In the genomic region with DNA sequence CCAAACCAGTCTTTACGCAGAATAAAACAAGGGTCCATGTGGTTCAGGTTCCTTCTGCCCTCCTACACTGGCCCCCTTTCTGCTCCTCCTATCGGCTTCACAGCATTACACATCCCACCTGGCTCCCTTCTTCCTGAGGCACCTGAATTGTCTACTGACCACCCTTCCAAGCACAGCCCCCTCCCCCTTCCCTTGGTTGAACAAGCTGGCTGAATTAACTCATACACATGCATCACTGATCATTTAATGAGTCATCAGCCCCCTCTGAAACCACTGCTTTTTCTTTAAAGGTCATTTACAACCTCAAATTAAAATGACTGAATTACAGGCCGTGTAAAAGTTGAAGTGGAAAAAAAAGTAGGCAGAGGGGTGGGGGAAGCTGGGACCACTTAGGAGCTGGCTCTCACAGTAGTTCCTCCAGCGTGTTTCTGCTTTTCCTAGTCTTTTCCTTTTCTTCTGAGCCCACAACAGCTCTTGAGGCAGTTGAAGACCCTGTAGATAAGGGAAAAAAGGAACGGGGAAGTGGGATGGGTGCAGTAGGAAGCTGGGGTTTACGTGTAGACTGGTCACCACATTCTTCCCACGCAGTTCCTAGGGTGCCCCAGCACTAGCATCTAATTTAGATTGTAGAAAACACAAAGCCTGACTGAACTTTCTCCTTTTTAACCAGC, we compare ENCODE assay signal across 8 cellular contexts.
DNase-seq lines count a peak whose midpoint lies in the region; ATAC-seq lines count a peak whose summit lies in the region.

No MANE protein-coding gene starts in this region.

- DNase-seq in NCI-H1417 (lab: John Stamatoyannopoulos, UW) (peak in 2 of 3 experiments; percentile 4 to 36), NCI-H1417 treated with DMSO at 0.1 percent for 48 hours (lab: John Stamatoyannopoulos, UW) (no peak), T-helper 22 cell (ENCODE audit: low read depth) (peak; percentile 27), dermis blood vessel endothelial cell (peak; percentile 55), SHP77 (lab: John Stamatoyannopoulos, UW) (no peak), occipital lobe (lab: John Stamatoyannopoulos, UW) (no peak)
- peak; percentile 52 to 74 for DNase-seq in stimulated activated CD4-positive, alpha-beta T cell treated with anti-CD3 and anti-CD28 coated beads, Interleukin-2, amount 100 ng/mL, for 24 hours

- peak; percentile 61 for ATAC-seq in HG02885 (IDR thresholded peaks at IDR 0.05; ENCODE audit: poor library complexity, unreplicated experiment)

Comparison
In these comparisons a context has a peak if more than half of its experiments do, and no peak if none do; other contexts are left out.
1. DNase-seq: peak in NCI-H1417 (2 of 3), T-helper 22 cell (single experiment), dermis blood vessel endothelial cell (single experiment) and stimulated activated CD4-positive, alpha-beta T cell treated with anti-CD3 and anti-CD28 coated beads, Interleukin-2, amount 100 ng/mL, for 24 hours (2 of 2); none in NCI-H1417 treated with DMSO at 0.1 percent for 48 hours (single experiment), SHP77 (0 of 2) and occipital lobe (single experiment).